14 cellular contexts compared by ENCODE assay signal in the genomic region with DNA sequence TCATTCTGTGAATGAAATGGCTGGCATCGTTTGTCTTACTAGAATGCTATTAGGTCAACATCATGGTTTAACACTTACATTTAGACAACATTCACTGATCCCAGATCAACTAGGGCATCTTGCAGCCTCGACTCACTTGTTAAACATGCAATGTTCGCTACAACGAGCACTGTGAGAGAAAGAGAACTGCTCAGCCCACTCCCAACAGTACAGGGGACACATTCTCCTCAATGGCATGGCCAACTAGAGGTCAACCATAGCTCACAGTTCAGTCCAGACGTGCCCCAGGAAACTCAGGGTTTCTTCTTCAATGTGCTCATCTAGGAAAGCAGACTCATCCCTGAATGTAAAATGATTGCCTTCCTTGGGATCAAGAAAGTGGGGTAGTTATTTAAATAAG. TPM values are rescaled to one million over a fixed set of nuclear protein-coding genes. Genes with fewer than 3 reads are reported as not detected.
DNase-seq lines count a peak whose midpoint lies in the region; ATAC-seq and TF ChIP-seq lines count a peak whose summit lies in the region.
"Had no signal": no experiment of that assay in that cellular context is flagged by ENCODE, and none has a peak within 500 bp of the region (broad histone marks: within the 10 kb centered on the region; RNA-seq: fewer than 3 reads in every experiment).

No MANE protein-coding gene starts in this region.

- no TSS peak for BruUV-seq in PC-9 (replicated peaks; lab: Mats Ljungman, UMichigan)

- H3K9me3 Mint-ChIP-seq in activated T-cell treated with anti-CD3 and anti-CD28 coated beads, Interleukin-2, amount 50 U/mL, for 4 hours = no peaks in the 10 kb centered on the region

- H3K79me2 ChIP-seq in PC-9 (ENCODE audit: low read depth) = no peaks in the 10 kb centered on the region

- H3K4me3 ChIP-seq in SK-N-MC (no peak overlapping the region), coronary artery (peak overlapping the region; percentile 11), thoracic aorta (peak overlapping the region; percentile 1), PC-9 (no peak overlapping the region)
- H3K4me3 ChIP-seq: sigmoid colon, SJSA1 had no signal

- TF ChIP-seq CTCF in coronary artery (IDR thresholded peaks at IDR 0.05) (no peak), thoracic aorta (IDR thresholded peaks at IDR 0.05) (no peak), PC-9 (conservative IDR thresholded peaks at IDR 0.05) (no peak)

- CTCF ChIA-PET in PC-9 (lab: Charles Lee) = no interaction called here

- H3K4me3 Mint-ChIP-seq in activated T-cell treated with anti-CD3 and anti-CD28 coated beads, Interleukin-2, amount 50 U/mL, for 4 hours = peak overlapping the region; percentile 65

- no peak overlapping the region for H2AFZ ChIP-seq in PC-9

- no peak overlapping the region for H3K4me2 ChIP-seq in PC-9

- no peaks in the 10 kb centered on the region for H3K9me3 ChIP-seq in SK-N-MC (ENCODE audit: low read depth, low read length)
- H3K9me3 ChIP-seq in thoracic aorta = no peaks in the 10 kb centered on the region
- no peaks in the 10 kb centered on the region for H3K9me3 ChIP-seq in PC-9 (ENCODE audit: insufficient read depth, low read depth)
- H3K9me3 ChIP-seq: sigmoid colon, SJSA1 had no signal

- H3K9me2 ChIP-seq in PC-9 (ENCODE audit: insufficient read depth) = no peaks in the 10 kb centered on the region

- no peak overlapping the region for H3K9ac ChIP-seq in SK-N-MC (ENCODE audit: insufficient read length)

- no peaks in the 10 kb centered on the region for H3K27me3 Mint-ChIP-seq in activated T-cell treated with anti-CD3 and anti-CD28 coated beads, Interleukin-2, amount 50 U/mL, for 4 hours (ENCODE audit: low read depth)

- peaks cover 17% of the 10 kb centered on the region for H3K36me3 Mint-ChIP-seq in activated T-cell treated with anti-CD3 and anti-CD28 coated beads, Interleukin-2, amount 50 U/mL, for 4 hours (ENCODE audit: insufficient read depth)

- no peaks in the 10 kb centered on the region for H3K27me3 ChIP-seq in thoracic aorta (replicated peaks; ENCODE audit: insufficient read depth)
- H3K27me3 ChIP-seq in PC-9 (ENCODE audit: insufficient read depth, low read depth) = no peaks in the 10 kb centered on the region
- H3K27me3 ChIP-seq: sigmoid colon, SJSA1 had no signal

- H4K20me1 ChIP-seq in PC-9 (ENCODE audit: insufficient read depth) = no peaks in the 10 kb centered on the region

- peaks cover 79% of the 10 kb centered on the region for H3K4me1 Mint-ChIP-seq in activated T-cell treated with anti-CD3 and anti-CD28 coated beads, Interleukin-2, amount 50 U/mL, for 4 hours (ENCODE audit: low read depth)

- POLR2A ChIA-PET in PC-9 (lab: Charles Lee; ENCODE audit: unreplicated experiment) = no interaction called here

- H3K36me3 ChIP-seq in SK-N-MC (ENCODE audit: insufficient read depth, low read length) = no peaks in the 10 kb centered on the region
- no peaks in the 10 kb centered on the region for H3K36me3 ChIP-seq in thoracic aorta
- H3K36me3 ChIP-seq in PC-9 (ENCODE audit: low read depth) = no peaks in the 10 kb centered on the region
- H3K36me3 ChIP-seq: sigmoid colon had no signal

- no peak for DNase-seq in activated T-cell treated with anti-CD3 and anti-CD28 coated beads, Interleukin-2, amount 50 U/mL, for 4 hours
- no peak for DNase-seq in activated T-cell treated with anti-CD3 and anti-CD28 coated beads for 4 hours
- DNase-seq in SK-N-MC (ENCODE audit: low read depth, low spot score) = no peak
- DNase-seq in coronary artery (ENCODE audit: low spot score) = no peak
- DNase-seq in thoracic aorta (ENCODE audit: low spot score) = no peak
- no peak for DNase-seq in PC-9
- DNase-seq in ureter (ENCODE audit: low spot score) = no peak
- no peak for DNase-seq in GM03348 (ENCODE audit: low spot score)
- DNase-seq: DMS79 treated with DMSO at 0.1 percent for 48 hours, NCI-H1417, NCI-H526, sigmoid colon had no signal

- H3K27ac ChIP-seq in SK-N-MC = peak overlapping the region; percentile 38; the same call in 1 of the 2 replicates
- H3K27ac ChIP-seq in coronary artery = peak overlapping the region in 1 of 2 donors; percentile 29
- H3K27ac ChIP-seq in thoracic aorta = peak overlapping the region in 1 of 2 donors; percentile 91
- H3K27ac ChIP-seq in PC-9 = no peak overlapping the region
- H3K27ac ChIP-seq: SJSA1 had no signal

- H3F3A ChIP-seq in PC-9 (ENCODE audit: insufficient read depth, low read depth) = no peaks in the 10 kb centered on the region

- no peak for ATAC-seq in activated T-cell treated with anti-CD3 and anti-CD28 coated beads, Interleukin-2, amount 50 U/mL, for 4 hours
- no peak for ATAC-seq in thoracic aorta (ENCODE audit: insufficient number of reproducible peaks, low FRiP score, low read depth)
- ATAC-seq: activated CD4-positive, CD25-positive, alpha-beta regulatory T cell treated with anti-CD3 and anti-CD28 coated beads, Interleukin-2, amount 50 U/mL, for 24 hours had no signal

- intact Hi-C loops in PC-9 (cut with micrococcal nuclease; ENCODE audit: unreplicated experiment) = no loop called here

- H3K4me1 ChIP-seq in thoracic aorta (ENCODE audit: control insufficient read depth in 1 of 2, low read depth in 2 of 2) = peaks cover 72 to 81% of the 10 kb centered on the region in 2 donors
- H3K4me1 ChIP-seq in PC-9 (replicated peaks; ENCODE audit: insufficient read depth) = no peaks in the 10 kb centered on the region

RNA-seq across cellular contexts. Expression of a gene that starts 5.9 kb away (rescaled TPM):
- 100 to 1,000 TPM in 2 of 3 donors, 10 to 100 TPM in 1; 95.1 to 122 (median 101) TPM for total RNA-seq in activated T-cell treated with anti-CD3 and anti-CD28 coated beads, Interleukin-2, amount 50 U/mL, for 4 hours
- total RNA-seq in thoracic aorta = 10 to 100 TPM; 50.4 to 58.8 TPM
- total RNA-seq in PC-9 (2021) = 0.46 and 1.3 TPM in 2 replicates
- total RNA-seq in ureter = 35.7 TPM

Comparison
In these comparisons a context has a peak if more than half of its experiments do, and no peak if none do; other contexts are left out.
1. H3K4me3 ChIP-seq: peak in coronary artery (single experiment) and thoracic aorta (single experiment); none in SK-N-MC (single experiment) and PC-9 (single experiment).
2. RNA of a gene that starts 5.9 kb away (total RNA-seq): 95.1 to 122 TPM in activated T-cell treated with anti-CD3 and anti-CD28 coated beads, Interleukin-2, amount 50 U/mL, for 4 hours, 50.4 to 58.8 TPM in thoracic aorta and 35.7 TPM in ureter (single experiment); 0.46 to 1.3 TPM in PC-9; every median in the first group is over 10 times any median in the second.